In the genomic region with DNA sequence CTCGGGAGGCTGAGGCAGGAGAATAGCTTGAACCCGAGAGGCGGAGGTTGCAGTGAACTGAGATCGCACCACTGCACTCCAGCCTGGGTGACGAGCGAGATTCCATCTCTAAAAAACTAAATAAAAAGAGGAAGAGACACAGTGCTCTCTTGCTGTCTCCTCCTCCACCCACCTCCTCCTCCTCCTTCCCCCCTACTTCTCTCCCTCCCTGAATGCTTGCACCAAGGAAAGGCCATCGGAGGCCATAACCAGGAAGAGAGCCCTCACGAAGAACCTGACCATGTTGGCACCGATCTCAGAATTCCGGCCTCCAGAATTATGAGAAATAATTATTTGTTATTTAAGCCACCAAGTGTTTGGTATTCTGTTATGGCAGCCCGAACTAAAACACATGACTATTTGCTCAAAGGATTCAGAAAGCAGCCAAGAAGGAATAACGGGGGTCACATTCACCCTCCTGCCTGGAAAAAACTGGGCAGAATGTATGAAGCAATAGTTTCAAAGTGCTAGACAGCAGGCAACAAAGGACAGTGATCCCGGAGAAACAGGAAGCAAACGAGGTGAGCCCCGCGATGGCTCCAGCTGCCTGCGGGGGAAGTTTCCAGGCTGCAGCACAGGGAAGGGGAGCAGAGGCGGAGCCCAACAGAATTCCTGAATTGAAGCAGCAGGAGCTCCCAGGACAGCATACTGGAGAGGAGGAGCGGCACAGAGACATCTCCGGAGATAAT, we compare ENCODE assay signal across 1 cellular context.
TF ChIP-seq lines count a peak whose summit lies in the region.

No MANE protein-coding gene starts in this region.

TF ChIP-seq in HepG2, 621 proteins besides CTCF, POLR2A, EP300 and RAD21 (continued from another document and continues in another):
- TF ChIP-seq RNF2 (conservative IDR thresholded peaks at IDR 0.05; ENCODE audit: low read depth) (no peak), HOXA7 (CRISPR knock-in tag; IDR thresholded peaks at IDR 0.05) (no peak), ZNF468 (CRISPR knock-in tag; IDR thresholded peaks at IDR 0.05) (no peak), KDM5A (IDR thresholded peaks at IDR 0.05; ENCODE audit: borderline replicate concordance, low read length) (no peak), KAT8 (CRISPR knock-in tag; IDR thresholded peaks at IDR 0.05) (peak; percentile 81), RAD51 (IDR thresholded peaks at IDR 0.05; ENCODE audit: borderline replicate concordance) (no peak), ZFYVE20 (CRISPR knock-in tag; IDR thresholded peaks at IDR 0.05; ENCODE audit: borderline replicate concordance, low read depth) (no peak), SNAPC2 (CRISPR knock-in tag; IDR thresholded peaks at IDR 0.05) (peak; percentile 62; the same call in 1 of the 2 replicates), ZNF670 (CRISPR knock-in tag; IDR thresholded peaks at IDR 0.05; ENCODE audit: borderline replicate concordance) (no peak), PAWR (CRISPR knock-in tag; IDR thresholded peaks at IDR 0.05; ENCODE audit: borderline replicate concordance) (no peak), MAFG (CRISPR knock-in tag; IDR thresholded peaks at IDR 0.05) (no peak), ZNF678 (CRISPR knock-in tag; IDR thresholded peaks at IDR 0.05) (no peak), MEIS1 (CRISPR knock-in tag; IDR thresholded peaks at IDR 0.05; ENCODE audit: borderline replicate concordance) (no peak), FOSL1 (CRISPR knock-in tag; IDR thresholded peaks at IDR 0.05; ENCODE audit: borderline replicate concordance) (no peak), ZBTB20 (CRISPR knock-in tag; IDR thresholded peaks at IDR 0.05; ENCODE audit: borderline replicate concordance, low read depth) (no peak; the same call in 1 of the 2 replicates), SMC3 (IDR thresholded peaks at IDR 0.05; ENCODE audit: low read length) (peak; percentile 5; the same call in 1 of the 2 replicates), REL (CRISPR knock-in tag; conservative IDR thresholded peaks at IDR 0.05) (no peak), ZNF33B (CRISPR knock-in tag; IDR thresholded peaks at IDR 0.05) (no peak), REPIN1 (CRISPR knock-in tag; IDR thresholded peaks at IDR 0.05; ENCODE audit: borderline replicate concordance, low read depth) (0 out of 2 replicates have a peak, but pooled peaks have one; percentile 48), YEATS2 (CRISPR knock-in tag; IDR thresholded peaks at IDR 0.05; ENCODE audit: borderline replicate concordance) (no peak), ZFP62 (CRISPR knock-in tag; IDR thresholded peaks at IDR 0.05) (no peak), TCF7L2 (IDR thresholded peaks at IDR 0.05; ENCODE audit: low read depth, low read length) (no peak), ZNF296 (CRISPR knock-in tag; conservative IDR thresholded peaks at IDR 0.05) (no peak), ZNF367 (CRISPR knock-in tag; IDR thresholded peaks at IDR 0.05; ENCODE audit: borderline replicate concordance) (no peak), KDM3A (CRISPR knock-in tag; IDR thresholded peaks at IDR 0.05; ENCODE audit: low read depth) (0 out of 2 replicates have a peak, but pooled peaks have one; percentile 30), ONECUT2 (CRISPR knock-in tag; IDR thresholded peaks at IDR 0.05) (no peak), MAF1 (CRISPR knock-in tag; IDR thresholded peaks at IDR 0.05; ENCODE audit: borderline replicate concordance) (no peak), HDAC6 (IDR thresholded peaks at IDR 0.05; ENCODE audit: low read depth, low read length) (no peak), ZNF878 (CRISPR knock-in tag; IDR thresholded peaks at IDR 0.05) (no peak), PTBP1 (IDR thresholded peaks at IDR 0.05; ENCODE audit: low read depth, low read length, poor library complexity, severe bottlenecking) (no peak), SMAD9 (CRISPR knock-in tag; IDR thresholded peaks at IDR 0.05) (no peak), ZIK1 (CRISPR knock-in tag; IDR thresholded peaks at IDR 0.05; ENCODE audit: borderline replicate concordance, low read depth) (no peak), ZNF790 (CRISPR knock-in tag; IDR thresholded peaks at IDR 0.05; ENCODE audit: borderline replicate concordance) (no peak), FIP1L1 (IDR thresholded peaks at IDR 0.05; ENCODE audit: borderline replicate concordance, insufficient read depth, low read depth, low read length) (no peak), SIX4 (CRISPR knock-in tag; IDR thresholded peaks at IDR 0.05) (no peak)
- TF ChIP-seq, protein P1, sequence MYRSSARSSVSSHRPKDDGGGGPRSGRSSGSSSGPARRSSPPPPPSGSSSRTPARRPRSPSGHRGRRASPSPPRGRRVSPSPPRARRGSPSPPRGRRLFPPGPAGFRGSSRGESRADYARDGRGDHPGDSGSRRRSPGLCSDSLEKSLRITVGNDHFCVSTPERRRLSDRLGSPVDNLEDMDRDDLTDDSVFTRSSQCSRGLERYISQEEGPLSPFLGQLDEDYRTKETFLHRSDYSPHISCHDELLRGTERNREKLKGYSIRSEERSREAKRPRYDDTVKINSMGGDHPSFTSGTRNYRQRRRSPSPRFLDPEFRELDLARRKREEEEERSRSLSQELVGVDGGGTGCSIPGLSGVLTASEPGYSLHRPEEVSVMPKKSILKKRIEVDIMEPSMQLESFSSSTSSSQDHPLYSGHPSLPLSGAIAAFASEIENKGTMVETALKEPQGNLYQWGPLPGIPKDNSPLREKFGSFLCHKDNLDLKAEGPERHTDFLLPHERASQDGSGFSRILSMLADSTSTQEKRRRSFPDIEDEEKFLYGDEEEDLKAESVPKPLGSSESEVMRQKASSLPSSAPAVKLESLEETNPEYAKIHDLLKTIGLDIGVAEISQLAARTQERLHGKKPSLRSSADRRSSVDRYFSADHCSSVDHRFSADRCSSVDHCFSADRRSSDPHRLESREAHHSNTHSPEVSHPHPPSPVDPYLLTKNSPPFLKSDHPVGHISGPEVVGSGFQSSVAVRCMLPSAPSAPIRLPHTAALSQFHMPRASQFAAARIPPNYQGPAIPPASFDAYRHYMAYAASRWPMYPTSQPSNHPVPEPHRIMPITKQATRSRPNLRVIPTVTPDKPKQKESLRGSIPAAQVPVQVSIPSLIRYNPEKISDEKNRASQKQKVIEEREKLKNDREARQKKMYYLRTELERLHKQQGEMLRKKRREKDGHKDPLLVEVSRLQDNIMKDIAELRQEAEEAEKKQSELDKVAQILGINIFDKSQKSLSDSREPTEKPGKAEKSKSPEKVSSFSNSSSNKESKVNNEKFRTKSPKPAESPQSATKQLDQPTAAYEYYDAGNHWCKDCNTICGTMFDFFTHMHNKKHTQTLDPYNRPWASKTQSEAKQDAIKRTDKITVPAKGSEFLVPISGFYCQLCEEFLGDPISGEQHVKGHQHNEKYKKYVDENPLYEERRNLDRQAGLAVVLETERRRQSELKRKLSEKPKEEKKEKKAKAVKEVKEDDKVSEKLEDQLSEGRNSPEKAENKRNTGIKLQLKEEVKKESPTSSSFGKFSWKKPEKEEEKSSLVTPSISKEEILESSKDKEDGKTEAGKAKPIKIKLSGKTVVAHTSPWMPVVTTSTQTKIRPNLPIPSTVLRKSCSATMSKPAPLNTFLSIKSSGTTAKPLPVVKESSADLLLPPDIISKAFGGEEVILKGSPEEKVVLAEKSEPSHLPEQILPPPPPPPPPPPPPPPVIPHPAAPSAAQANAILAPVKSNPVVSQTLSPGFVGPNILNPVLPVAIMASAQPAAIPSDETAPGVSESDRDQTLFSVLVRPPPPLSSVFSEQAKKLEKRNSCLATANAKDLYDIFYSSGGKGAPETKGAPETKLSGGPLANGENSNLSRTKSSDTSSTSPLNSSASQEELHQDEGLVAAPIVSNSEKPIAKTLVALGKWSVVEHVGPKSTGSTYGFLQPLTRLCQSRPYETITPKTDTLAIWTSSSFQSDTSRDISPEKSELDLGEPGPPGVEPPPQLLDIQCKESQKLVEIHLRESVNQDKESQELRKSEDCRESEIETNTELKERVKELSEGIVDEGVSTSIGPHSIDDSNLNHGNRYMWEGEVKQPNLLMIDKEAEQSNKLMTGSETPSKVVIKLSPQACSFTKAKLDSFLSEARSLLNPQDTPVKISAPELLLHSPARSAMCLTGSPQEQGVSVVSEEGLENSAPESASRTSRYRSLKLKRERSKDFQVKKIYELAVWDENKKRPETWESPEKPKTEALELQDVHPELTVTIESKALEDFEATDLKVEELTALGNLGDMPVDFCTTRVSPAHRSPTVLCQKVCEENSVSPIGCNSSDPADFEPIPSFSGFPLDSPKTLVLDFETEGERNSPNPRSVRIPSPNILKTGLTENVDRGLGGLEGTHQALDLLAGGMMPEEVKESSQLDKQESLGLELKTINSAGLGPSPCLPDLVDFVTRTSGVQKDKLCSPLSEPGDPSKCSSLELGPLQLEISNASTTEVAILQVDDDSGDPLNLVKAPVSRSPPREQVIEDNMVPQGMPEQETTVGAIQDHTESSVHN (CRISPR knock-in tag; IDR thresholded peaks at IDR 0.05): no peak
- TF ChIP-seq, protein P2, sequence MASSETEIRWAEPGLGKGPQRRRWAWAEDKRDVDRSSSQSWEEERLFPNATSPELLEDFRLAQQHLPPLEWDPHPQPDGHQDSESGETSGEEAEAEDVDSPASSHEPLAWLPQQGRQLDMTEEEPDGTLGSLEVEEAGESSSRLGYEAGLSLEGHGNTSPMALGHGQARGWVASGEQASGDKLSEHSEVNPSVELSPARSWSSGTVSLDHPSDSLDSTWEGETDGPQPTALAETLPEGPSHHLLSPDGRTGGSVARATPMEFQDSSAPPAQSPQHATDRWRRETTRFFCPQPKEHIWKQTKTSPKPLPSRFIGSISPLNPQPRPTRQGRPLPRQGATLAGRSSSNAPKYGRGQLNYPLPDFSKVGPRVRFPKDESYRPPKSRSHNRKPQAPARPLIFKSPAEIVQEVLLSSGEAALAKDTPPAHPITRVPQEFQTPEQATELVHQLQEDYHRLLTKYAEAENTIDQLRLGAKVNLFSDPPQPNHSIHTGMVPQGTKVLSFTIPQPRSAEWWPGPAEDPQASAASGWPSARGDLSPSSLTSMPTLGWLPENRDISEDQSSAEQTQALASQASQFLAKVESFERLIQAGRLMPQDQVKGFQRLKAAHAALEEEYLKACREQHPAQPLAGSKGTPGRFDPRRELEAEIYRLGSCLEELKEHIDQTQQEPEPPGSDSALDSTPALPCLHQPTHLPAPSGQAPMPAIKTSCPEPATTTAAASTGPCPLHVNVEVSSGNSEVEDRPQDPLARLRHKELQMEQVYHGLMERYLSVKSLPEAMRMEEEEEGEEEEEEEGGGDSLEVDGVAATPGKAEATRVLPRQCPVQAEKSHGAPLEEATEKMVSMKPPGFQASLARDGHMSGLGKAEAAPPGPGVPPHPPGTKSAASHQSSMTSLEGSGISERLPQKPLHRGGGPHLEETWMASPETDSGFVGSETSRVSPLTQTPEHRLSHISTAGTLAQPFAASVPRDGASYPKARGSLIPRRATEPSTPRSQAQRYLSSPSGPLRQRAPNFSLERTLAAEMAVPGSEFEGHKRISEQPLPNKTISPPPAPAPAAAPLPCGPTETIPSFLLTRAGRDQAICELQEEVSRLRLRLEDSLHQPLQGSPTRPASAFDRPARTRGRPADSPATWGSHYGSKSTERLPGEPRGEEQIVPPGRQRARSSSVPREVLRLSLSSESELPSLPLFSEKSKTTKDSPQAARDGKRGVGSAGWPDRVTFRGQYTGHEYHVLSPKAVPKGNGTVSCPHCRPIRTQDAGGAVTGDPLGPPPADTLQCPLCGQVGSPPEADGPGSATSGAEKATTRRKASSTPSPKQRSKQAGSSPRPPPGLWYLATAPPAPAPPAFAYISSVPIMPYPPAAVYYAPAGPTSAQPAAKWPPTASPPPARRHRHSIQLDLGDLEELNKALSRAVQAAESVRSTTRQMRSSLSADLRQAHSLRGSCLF (CRISPR knock-in tag; IDR thresholded peaks at IDR 0.05; ENCODE audit: borderline replicate concordance): no peak
- TF ChIP-seq, protein P3, sequence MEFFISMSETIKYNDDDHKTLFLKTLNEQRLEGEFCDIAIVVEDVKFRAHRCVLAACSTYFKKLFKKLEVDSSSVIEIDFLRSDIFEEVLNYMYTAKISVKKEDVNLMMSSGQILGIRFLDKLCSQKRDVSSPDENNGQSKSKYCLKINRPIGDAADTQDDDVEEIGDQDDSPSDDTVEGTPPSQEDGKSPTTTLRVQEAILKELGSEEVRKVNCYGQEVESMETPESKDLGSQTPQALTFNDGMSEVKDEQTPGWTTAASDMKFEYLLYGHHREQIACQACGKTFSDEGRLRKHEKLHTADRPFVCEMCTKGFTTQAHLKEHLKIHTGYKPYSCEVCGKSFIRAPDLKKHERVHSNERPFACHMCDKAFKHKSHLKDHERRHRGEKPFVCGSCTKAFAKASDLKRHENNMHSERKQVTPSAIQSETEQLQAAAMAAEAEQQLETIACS (CRISPR knock-in tag; IDR thresholded peaks at IDR 0.05): no peak
- TF ChIP-seq, protein P4, sequence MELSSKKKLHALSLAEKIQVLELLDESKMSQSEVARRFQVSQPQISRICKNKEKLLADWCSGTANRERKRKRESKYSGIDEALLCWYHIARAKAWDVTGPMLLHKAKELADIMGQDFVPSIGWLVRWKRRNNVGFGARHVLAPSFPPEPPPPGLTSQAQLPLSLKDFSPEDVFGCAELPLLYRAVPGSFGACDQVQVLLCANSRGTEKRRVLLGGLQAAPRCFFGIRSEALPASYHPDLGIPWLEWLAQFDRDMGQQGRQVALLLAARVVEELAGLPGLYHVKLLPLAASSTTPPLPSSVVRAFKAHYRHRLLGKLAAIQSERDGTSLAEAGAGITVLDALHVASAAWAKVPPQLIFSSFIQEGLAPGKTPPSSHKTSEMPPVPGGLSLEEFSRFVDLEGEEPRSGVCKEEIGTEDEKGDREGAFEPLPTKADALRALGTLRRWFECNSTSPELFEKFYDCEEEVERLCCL (CRISPR knock-in tag; IDR thresholded peaks at IDR 0.05; ENCODE audit: borderline replicate concordance): no peak
- TF ChIP-seq, protein P5, sequence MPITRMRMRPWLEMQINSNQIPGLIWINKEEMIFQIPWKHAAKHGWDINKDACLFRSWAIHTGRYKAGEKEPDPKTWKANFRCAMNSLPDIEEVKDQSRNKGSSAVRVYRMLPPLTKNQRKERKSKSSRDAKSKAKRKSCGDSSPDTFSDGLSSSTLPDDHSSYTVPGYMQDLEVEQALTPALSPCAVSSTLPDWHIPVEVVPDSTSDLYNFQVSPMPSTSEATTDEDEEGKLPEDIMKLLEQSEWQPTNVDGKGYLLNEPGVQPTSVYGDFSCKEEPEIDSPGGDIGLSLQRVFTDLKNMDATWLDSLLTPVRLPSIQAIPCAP (CRISPR knock-in tag; IDR thresholded peaks at IDR 0.05; ENCODE audit: low read depth): no peak
